1 cellular context compared by ENCODE assay signal in the genomic region with DNA sequence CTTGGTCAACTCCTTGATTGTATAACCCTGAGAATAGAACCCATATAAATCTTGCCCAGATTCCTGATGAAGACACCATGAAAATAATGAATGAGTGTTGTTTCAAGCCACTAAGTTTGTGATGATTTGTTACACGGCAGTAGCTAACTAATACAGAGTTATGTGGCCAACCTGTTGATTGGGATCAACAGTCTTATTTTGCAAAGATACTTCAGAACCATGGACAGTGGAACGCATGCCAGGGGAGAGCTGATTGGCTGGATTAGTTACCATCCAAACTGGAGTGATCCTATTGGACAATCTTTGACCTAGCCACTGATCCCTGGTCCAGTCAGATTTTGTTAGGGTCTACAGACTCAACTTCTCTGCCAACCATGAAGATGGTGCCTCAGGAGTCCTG.
TF ChIP-seq lines count a peak whose summit lies in the region.

No MANE protein-coding gene starts in this region.

TF ChIP-seq in K562, 482 proteins besides CTCF, POLR2A, EP300 and RAD21 (continues in another document):
- no peak for TF ChIP-seq TCF3 (CRISPR knock-in tag; IDR thresholded peaks at IDR 0.05)
- TF ChIP-seq U2AF2 (optimal IDR thresholded peaks at IDR 0.05; ENCODE audit: low read depth, low read length), result no peak
- no peak for TF ChIP-seq MTA1 (IDR thresholded peaks at IDR 0.05; ENCODE audit: borderline replicate concordance)
- TF ChIP-seq ARID2 (IDR thresholded peaks at IDR 0.05), result no peak
- TF ChIP-seq HMGN3 (IDR thresholded peaks at IDR 0.05; ENCODE audit: borderline replicate concordance, extremely low read depth, insufficient read length, low read depth, low read length), result no peak
- 0 out of 4 replicates have a peak, but pooled peaks of 1 of the 2 experiments have one; percentile 47 for TF ChIP-seq RCOR1 (IDR thresholded peaks at IDR 0.05; ENCODE audit: borderline replicate concordance in 1 of 2, low read depth in 2 of 2, low read length in 2 of 2)
- TF ChIP-seq, protein P1, sequence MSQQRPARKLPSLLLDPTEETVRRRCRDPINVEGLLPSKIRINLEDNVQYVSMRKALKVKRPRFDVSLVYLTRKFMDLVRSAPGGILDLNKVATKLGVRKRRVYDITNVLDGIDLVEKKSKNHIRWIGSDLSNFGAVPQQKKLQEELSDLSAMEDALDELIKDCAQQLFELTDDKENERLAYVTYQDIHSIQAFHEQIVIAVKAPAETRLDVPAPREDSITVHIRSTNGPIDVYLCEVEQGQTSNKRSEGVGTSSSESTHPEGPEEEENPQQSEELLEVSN (IDR thresholded peaks at IDR 0.05; ENCODE audit: borderline replicate concordance in 1 of 2, extremely low read depth in 1 of 2, insufficient read depth in 1 of 2, insufficient read length in 1 of 2, low read depth in 1 of 2, low read length in 1 of 2, poor library complexity in 1 of 2, severe bottlenecking in 1 of 2), result no peak
- TF ChIP-seq ZBTB7A (IDR thresholded peaks at IDR 0.05; ENCODE audit: borderline replicate concordance, control insufficient read depth, low read depth, low read length), result no peak
- no peak for TF ChIP-seq CBFA2T3 (IDR thresholded peaks at IDR 0.05)
- no peak for TF ChIP-seq NR2C1 (IDR thresholded peaks at IDR 0.05)
- TF ChIP-seq NR2C1 (tag; IDR thresholded peaks at IDR 0.05), result 0 out of 2 replicates have a peak, but pooled peaks have one; percentile 25
- peak; percentile 69; the same call in 1 of the 2 replicates for TF ChIP-seq HDAC2 (IDR thresholded peaks at IDR 0.05)
- TF ChIP-seq HIVEP1 (CRISPR knock-in tag; IDR thresholded peaks at IDR 0.05), result no peak
- TF ChIP-seq SP1 (CRISPR knock-in tag; IDR thresholded peaks at IDR 0.05), result no peak
- no peak for TF ChIP-seq ZBTB43 (CRISPR knock-in tag; IDR thresholded peaks at IDR 0.05)
- no peak for TF ChIP-seq SMAD2 (IDR thresholded peaks at IDR 0.05; ENCODE audit: low read depth, low read length)
- TF ChIP-seq ATF7 (IDR thresholded peaks at IDR 0.05), result 0 out of 2 replicates have a peak, but pooled peaks have one; percentile 11
- no peak for TF ChIP-seq NCOA4 (IDR thresholded peaks at IDR 0.05; ENCODE audit: partially characterized antibody)
- peak; percentile 91 for TF ChIP-seq TRIM28 (IDR thresholded peaks at IDR 0.05)
- TF ChIP-seq GATAD2A (IDR thresholded peaks at IDR 0.05), result no peak
- no peak for TF ChIP-seq SMARCB1 (IDR thresholded peaks at IDR 0.05; ENCODE audit: insufficient read length, low read depth)
- no peak for TF ChIP-seq ADNP (tag; IDR thresholded peaks at IDR 0.05)
- no peak for TF ChIP-seq HDAC1 (IDR thresholded peaks at IDR 0.05)
- TF ChIP-seq DNMT1 (IDR thresholded peaks at IDR 0.05), result no peak
- TF ChIP-seq ZNF766 (CRISPR knock-in tag; conservative IDR thresholded peaks at IDR 0.05), result no peak
- TF ChIP-seq, protein P2, sequence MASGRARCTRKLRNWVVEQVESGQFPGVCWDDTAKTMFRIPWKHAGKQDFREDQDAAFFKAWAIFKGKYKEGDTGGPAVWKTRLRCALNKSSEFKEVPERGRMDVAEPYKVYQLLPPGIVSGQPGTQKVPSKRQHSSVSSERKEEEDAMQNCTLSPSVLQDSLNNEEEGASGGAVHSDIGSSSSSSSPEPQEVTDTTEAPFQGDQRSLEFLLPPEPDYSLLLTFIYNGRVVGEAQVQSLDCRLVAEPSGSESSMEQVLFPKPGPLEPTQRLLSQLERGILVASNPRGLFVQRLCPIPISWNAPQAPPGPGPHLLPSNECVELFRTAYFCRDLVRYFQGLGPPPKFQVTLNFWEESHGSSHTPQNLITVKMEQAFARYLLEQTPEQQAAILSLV (tag; IDR thresholded peaks at IDR 0.05), result no peak
- TF ChIP-seq ATF1 (CRISPR knock-in tag; IDR thresholded peaks at IDR 0.05), result no peak
- TF ChIP-seq ATF1 (tag; IDR thresholded peaks at IDR 0.05), result no peak
- TF ChIP-seq SRSF1 (IDR thresholded peaks at IDR 0.05; ENCODE audit: low read depth, low read length), result no peak
- TF ChIP-seq PURB (CRISPR knock-in tag; IDR thresholded peaks at IDR 0.05; ENCODE audit: low read depth), result no peak
- TF ChIP-seq ZBTB12 (CRISPR knock-in tag; IDR thresholded peaks at IDR 0.05), result no peak
- no peak for TF ChIP-seq DLX4 (CRISPR knock-in tag; IDR thresholded peaks at IDR 0.05)
- TF ChIP-seq, protein P3, sequence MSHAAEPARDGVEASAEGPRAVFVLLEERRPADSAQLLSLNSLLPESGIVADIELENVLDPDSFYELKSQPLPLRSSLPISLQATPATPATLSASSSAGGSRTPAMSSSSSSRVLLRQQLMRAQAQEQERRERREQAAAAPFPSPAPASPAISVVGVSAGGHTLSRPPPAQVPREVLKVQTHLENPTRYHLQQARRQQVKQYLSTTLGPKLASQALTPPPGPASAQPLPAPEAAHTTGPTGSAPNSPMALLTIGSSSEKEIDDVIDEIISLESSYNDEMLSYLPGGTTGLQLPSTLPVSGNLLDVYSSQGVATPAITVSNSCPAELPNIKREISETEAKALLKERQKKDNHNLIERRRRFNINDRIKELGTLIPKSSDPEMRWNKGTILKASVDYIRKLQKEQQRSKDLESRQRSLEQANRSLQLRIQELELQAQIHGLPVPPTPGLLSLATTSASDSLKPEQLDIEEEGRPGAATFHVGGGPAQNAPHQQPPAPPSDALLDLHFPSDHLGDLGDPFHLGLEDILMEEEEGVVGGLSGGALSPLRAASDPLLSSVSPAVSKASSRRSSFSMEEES (CRISPR knock-in tag; IDR thresholded peaks at IDR 0.05), result no peak
- TF ChIP-seq, protein P4, sequence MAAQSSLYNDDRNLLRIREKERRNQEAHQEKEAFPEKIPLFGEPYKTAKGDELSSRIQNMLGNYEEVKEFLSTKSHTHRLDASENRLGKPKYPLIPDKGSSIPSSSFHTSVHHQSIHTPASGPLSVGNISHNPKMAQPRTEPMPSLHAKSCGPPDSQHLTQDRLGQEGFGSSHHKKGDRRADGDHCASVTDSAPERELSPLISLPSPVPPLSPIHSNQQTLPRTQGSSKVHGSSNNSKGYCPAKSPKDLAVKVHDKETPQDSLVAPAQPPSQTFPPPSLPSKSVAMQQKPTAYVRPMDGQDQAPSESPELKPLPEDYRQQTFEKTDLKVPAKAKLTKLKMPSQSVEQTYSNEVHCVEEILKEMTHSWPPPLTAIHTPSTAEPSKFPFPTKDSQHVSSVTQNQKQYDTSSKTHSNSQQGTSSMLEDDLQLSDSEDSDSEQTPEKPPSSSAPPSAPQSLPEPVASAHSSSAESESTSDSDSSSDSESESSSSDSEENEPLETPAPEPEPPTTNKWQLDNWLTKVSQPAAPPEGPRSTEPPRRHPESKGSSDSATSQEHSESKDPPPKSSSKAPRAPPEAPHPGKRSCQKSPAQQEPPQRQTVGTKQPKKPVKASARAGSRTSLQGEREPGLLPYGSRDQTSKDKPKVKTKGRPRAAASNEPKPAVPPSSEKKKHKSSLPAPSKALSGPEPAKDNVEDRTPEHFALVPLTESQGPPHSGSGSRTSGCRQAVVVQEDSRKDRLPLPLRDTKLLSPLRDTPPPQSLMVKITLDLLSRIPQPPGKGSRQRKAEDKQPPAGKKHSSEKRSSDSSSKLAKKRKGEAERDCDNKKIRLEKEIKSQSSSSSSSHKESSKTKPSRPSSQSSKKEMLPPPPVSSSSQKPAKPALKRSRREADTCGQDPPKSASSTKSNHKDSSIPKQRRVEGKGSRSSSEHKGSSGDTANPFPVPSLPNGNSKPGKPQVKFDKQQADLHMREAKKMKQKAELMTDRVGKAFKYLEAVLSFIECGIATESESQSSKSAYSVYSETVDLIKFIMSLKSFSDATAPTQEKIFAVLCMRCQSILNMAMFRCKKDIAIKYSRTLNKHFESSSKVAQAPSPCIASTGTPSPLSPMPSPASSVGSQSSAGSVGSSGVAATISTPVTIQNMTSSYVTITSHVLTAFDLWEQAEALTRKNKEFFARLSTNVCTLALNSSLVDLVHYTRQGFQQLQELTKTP (IDR thresholded peaks at IDR 0.05; ENCODE audit: low read depth in 1 of 2, partially characterized antibody in 2 of 2), result peak in 1 of 2 experiments; percentile 81
- TF ChIP-seq PPARD (CRISPR knock-in tag; IDR thresholded peaks at IDR 0.05), result no peak
- no peak for TF ChIP-seq ZNF282 (CRISPR knock-in tag; IDR thresholded peaks at IDR 0.05)
- peak; percentile 78 for TF ChIP-seq RBM25 (IDR thresholded peaks at IDR 0.05; ENCODE audit: low read depth, low read length, severe bottlenecking)
- no peak for TF ChIP-seq ETV6 (IDR thresholded peaks at IDR 0.05; ENCODE audit: borderline replicate concordance in 1 of 2, low read depth in 2 of 2, low read length in 1 of 2)
- no peak; the same call in 1 of the 2 replicates for TF ChIP-seq ETV6 (CRISPR knock-in tag; IDR thresholded peaks at IDR 0.05; ENCODE audit: borderline replicate concordance)
- TF ChIP-seq ZNF253 (CRISPR knock-in tag; conservative IDR thresholded peaks at IDR 0.05), result no peak
- TF ChIP-seq, protein P5, sequence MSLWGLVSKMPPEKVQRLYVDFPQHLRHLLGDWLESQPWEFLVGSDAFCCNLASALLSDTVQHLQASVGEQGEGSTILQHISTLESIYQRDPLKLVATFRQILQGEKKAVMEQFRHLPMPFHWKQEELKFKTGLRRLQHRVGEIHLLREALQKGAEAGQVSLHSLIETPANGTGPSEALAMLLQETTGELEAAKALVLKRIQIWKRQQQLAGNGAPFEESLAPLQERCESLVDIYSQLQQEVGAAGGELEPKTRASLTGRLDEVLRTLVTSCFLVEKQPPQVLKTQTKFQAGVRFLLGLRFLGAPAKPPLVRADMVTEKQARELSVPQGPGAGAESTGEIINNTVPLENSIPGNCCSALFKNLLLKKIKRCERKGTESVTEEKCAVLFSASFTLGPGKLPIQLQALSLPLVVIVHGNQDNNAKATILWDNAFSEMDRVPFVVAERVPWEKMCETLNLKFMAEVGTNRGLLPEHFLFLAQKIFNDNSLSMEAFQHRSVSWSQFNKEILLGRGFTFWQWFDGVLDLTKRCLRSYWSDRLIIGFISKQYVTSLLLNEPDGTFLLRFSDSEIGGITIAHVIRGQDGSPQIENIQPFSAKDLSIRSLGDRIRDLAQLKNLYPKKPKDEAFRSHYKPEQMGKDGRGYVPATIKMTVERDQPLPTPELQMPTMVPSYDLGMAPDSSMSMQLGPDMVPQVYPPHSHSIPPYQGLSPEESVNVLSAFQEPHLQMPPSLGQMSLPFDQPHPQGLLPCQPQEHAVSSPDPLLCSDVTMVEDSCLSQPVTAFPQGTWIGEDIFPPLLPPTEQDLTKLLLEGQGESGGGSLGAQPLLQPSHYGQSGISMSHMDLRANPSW (CRISPR knock-in tag; IDR thresholded peaks at IDR 0.05), result no peak
- no peak for TF ChIP-seq ZNF551 (CRISPR knock-in tag; IDR thresholded peaks at IDR 0.05)
- TF ChIP-seq LEF1 (IDR thresholded peaks at IDR 0.05), result no peak
- TF ChIP-seq UBTF (IDR thresholded peaks at IDR 0.05; ENCODE audit: borderline replicate concordance in 1 of 2, low read depth in 2 of 2, low read length in 2 of 2), result no peak
- 0 out of 4 replicates have a peak, but pooled peaks of 1 of the 2 experiments have one; percentile 31 for TF ChIP-seq TEAD1 (CRISPR knock-in tag; IDR thresholded peaks at IDR 0.05)
- peak; percentile 38 for TF ChIP-seq FOS (IDR thresholded peaks at IDR 0.05; ENCODE audit: extremely low read depth, insufficient read length)
- TF ChIP-seq MTA3 (IDR thresholded peaks at IDR 0.05; ENCODE audit: borderline replicate concordance), result no peak
- TF ChIP-seq TCFL5 (CRISPR knock-in tag; conservative IDR thresholded peaks at IDR 0.05), result no peak
- peak in 1 of 2 experiments; percentile 62; a peak in 1 of 4 replicates for TF ChIP-seq KDM1A (IDR thresholded peaks at IDR 0.05)
- no peak for TF ChIP-seq YY1 (IDR thresholded peaks at IDR 0.05; ENCODE audit: borderline replicate concordance in 1 of 3, control insufficient read depth in 1 of 3, extremely low read depth in 1 of 3, insufficient read depth in 3 of 3, insufficient read length in 1 of 3, insufficient replicate concordance in 2 of 3, low read depth in 1 of 3, low read length in 2 of 3)
- no peak for TF ChIP-seq ZNF77 (CRISPR knock-in tag; IDR thresholded peaks at IDR 0.05)
- TF ChIP-seq GTF2A2 (tag; IDR thresholded peaks at IDR 0.05), result no peak
